1 cellular context compared by ENCODE assay signal in genomic region chr15:74176262-74177208, GRCh38.
A peak's percentile ranks its signal among the peaks of the same experiment; 100 is the strongest.
TF ChIP-seq lines count a peak whose summit lies in the region.

No MANE protein-coding gene starts in this region.

TF ChIP-seq in H1, 55 proteins besides CTCF, POLR2A, EP300 and RAD21 (continued from another document):
- 0 out of 2 replicates have a peak, but pooled peaks have one; percentile 17 for TF ChIP-seq E2F6 (IDR thresholded peaks at IDR 0.05)
- TF ChIP-seq MAX (IDR thresholded peaks at IDR 0.05) = peak; percentile 14; the same call in 1 of the 2 replicates
- no peak for TF ChIP-seq JUND (IDR thresholded peaks at IDR 0.05; ENCODE audit: low read length)
- 0 out of 2 replicates have a peak, but pooled peaks have one; percentile 5 for TF ChIP-seq TAF1 (IDR thresholded peaks at IDR 0.05; ENCODE audit: low read depth, low read length)
TF ChIP-seq in H1: peak in this region for 4.
